In genomic region chr14:35158951-35159653, GRCh38 we compare ENCODE assay signal across 1 cellular context.
TF ChIP-seq lines count a peak whose summit lies in the region.

No MANE protein-coding gene starts in this region.

TF ChIP-seq in HepG2, 621 proteins besides CTCF, POLR2A, EP300 and RAD21 (continued from another document and continues in another):
- TF ChIP-seq ZKSCAN5 (CRISPR knock-in tag; IDR thresholded peaks at IDR 0.05) = no peak
- TF ChIP-seq, protein P1, sequence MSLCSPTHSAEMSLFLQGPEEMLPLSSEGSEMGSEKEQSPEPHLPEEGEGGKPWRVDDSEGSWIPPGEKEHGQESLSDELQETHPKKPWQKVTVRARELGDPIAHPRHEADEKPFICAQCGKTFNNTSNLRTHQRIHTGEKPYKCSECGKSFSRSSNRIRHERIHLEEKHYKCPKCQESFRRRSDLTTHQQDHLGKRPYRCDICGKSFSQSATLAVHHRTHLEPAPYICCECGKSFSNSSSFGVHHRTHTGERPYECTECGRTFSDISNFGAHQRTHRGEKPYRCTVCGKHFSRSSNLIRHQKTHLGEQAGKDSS (CRISPR knock-in tag; IDR thresholded peaks at IDR 0.05; ENCODE audit: borderline replicate concordance, low read depth) = no peak
- no peak for TF ChIP-seq ZNF24 (IDR thresholded peaks at IDR 0.05)
- no peak for TF ChIP-seq ZNF180 (CRISPR knock-in tag; IDR thresholded peaks at IDR 0.05; ENCODE audit: borderline replicate concordance, low read depth)
- TF ChIP-seq KLF16 (CRISPR knock-in tag; IDR thresholded peaks at IDR 0.05) = 0 out of 4 replicates have a peak, but pooled peaks have one; percentile 6 to 51
- no peak for TF ChIP-seq TFE3 (CRISPR knock-in tag; IDR thresholded peaks at IDR 0.05)
- TF ChIP-seq MATR3 (CRISPR knock-in tag; IDR thresholded peaks at IDR 0.05) = no peak
- no peak for TF ChIP-seq PRMT3 (CRISPR knock-in tag; IDR thresholded peaks at IDR 0.05; ENCODE audit: borderline replicate concordance, low read depth)
- TF ChIP-seq GLI4 (CRISPR knock-in tag; IDR thresholded peaks at IDR 0.05; ENCODE audit: borderline replicate concordance) = no peak
- peak; percentile 63; the same call in 1 of the 2 replicates for TF ChIP-seq RXRB (CRISPR knock-in tag; IDR thresholded peaks at IDR 0.05; ENCODE audit: borderline replicate concordance)
- TF ChIP-seq ZNF761 (CRISPR knock-in tag; conservative IDR thresholded peaks at IDR 0.05) = no peak; the same call in 1 of the 2 replicates
- TF ChIP-seq HNF1A (IDR thresholded peaks at IDR 0.05; ENCODE audit: low read depth) = peak; percentile 78
- peak; percentile 76; the same call in 1 of the 2 replicates for TF ChIP-seq HNF1A (CRISPR knock-in tag; IDR thresholded peaks at IDR 0.05; ENCODE audit: borderline replicate concordance)
- TF ChIP-seq MIER3 (CRISPR knock-in tag; IDR thresholded peaks at IDR 0.05; ENCODE audit: borderline replicate concordance) = peak; percentile 14; the same call in 1 of the 2 replicates
- TF ChIP-seq, protein P2, sequence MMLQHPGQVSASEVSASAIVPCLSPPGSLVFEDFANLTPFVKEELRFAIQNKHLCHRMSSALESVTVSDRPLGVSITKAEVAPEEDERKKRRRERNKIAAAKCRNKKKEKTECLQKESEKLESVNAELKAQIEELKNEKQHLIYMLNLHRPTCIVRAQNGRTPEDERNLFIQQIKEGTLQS (CRISPR knock-in tag; IDR thresholded peaks at IDR 0.05) = no peak
- no peak for TF ChIP-seq ZNF160 (CRISPR knock-in tag; IDR thresholded peaks at IDR 0.05)
- TF ChIP-seq ZNF749 (CRISPR knock-in tag; IDR thresholded peaks at IDR 0.05; ENCODE audit: borderline replicate concordance) = no peak
- TF ChIP-seq MBNL3 (CRISPR knock-in tag; conservative IDR thresholded peaks at IDR 0.05) = no peak
- TF ChIP-seq POLR2AphosphoS2 (IDR thresholded peaks at IDR 0.05; ENCODE audit: low read depth, low read length) = no peak
- no peak for TF ChIP-seq CBX2 (IDR thresholded peaks at IDR 0.05; ENCODE audit: low read depth, low read length)
- TF ChIP-seq CBX2 (CRISPR knock-in tag; IDR thresholded peaks at IDR 0.05; ENCODE audit: low read depth) = no peak
- no peak for TF ChIP-seq ZSCAN29 (CRISPR knock-in tag; conservative IDR thresholded peaks at IDR 0.05)
- TF ChIP-seq ZFP37 (CRISPR knock-in tag; IDR thresholded peaks at IDR 0.05; ENCODE audit: borderline replicate concordance) = no peak
- TF ChIP-seq ZBTB38 (CRISPR knock-in tag; IDR thresholded peaks at IDR 0.05) = no peak; the same call in 1 of the 2 replicates
- TF ChIP-seq CBFB (CRISPR knock-in tag; IDR thresholded peaks at IDR 0.05) = no peak
- TF ChIP-seq NCOR1 (IDR thresholded peaks at IDR 0.05; ENCODE audit: borderline replicate concordance, low read length) = peak; percentile 62; the same call in 1 of the 2 replicates
- TF ChIP-seq ZMAT3 (CRISPR knock-in tag; conservative IDR thresholded peaks at IDR 0.05) = no peak
- no peak for TF ChIP-seq TP53 (CRISPR knock-in tag; conservative IDR thresholded peaks at IDR 0.05)
- no peak for TF ChIP-seq CENPT (CRISPR knock-in tag; IDR thresholded peaks at IDR 0.05; ENCODE audit: low read depth)
- TF ChIP-seq TAF15 (IDR thresholded peaks at IDR 0.05; ENCODE audit: low read depth, low read length, poor library complexity, severe bottlenecking) = no peak
- no peak for TF ChIP-seq AHR (CRISPR knock-in tag; IDR thresholded peaks at IDR 0.05)
- TF ChIP-seq ZNF879 (CRISPR knock-in tag; IDR thresholded peaks at IDR 0.05) = no peak
- no peak for TF ChIP-seq GABPA (IDR thresholded peaks at IDR 0.05; ENCODE audit: low read depth, low read length)
- no peak for TF ChIP-seq GABPA (CRISPR knock-in tag; IDR thresholded peaks at IDR 0.05; ENCODE audit: low read depth)
- no peak for TF ChIP-seq ZNF766 (CRISPR knock-in tag; IDR thresholded peaks at IDR 0.05; ENCODE audit: borderline replicate concordance)
- TF ChIP-seq RFX3 (CRISPR knock-in tag; IDR thresholded peaks at IDR 0.05) = no peak
- no peak for TF ChIP-seq JARID2 (CRISPR knock-in tag; IDR thresholded peaks at IDR 0.05; ENCODE audit: insufficient replicate concordance)
- no peak for TF ChIP-seq GATAD1 (CRISPR knock-in tag; IDR thresholded peaks at IDR 0.05)
- no peak for TF ChIP-seq STAT5B (CRISPR knock-in tag; IDR thresholded peaks at IDR 0.05)
- TF ChIP-seq, protein P3, sequence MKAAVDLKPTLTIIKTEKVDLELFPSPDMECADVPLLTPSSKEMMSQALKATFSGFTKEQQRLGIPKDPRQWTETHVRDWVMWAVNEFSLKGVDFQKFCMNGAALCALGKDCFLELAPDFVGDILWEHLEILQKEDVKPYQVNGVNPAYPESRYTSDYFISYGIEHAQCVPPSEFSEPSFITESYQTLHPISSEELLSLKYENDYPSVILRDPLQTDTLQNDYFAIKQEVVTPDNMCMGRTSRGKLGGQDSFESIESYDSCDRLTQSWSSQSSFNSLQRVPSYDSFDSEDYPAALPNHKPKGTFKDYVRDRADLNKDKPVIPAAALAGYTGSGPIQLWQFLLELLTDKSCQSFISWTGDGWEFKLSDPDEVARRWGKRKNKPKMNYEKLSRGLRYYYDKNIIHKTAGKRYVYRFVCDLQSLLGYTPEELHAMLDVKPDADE (CRISPR knock-in tag; IDR thresholded peaks at IDR 0.05) = no peak
- TF ChIP-seq CSRNP2 (CRISPR knock-in tag; conservative IDR thresholded peaks at IDR 0.05; ENCODE audit: low read depth) = no peak
- peak; percentile 61; the same call in 1 of the 2 replicates for TF ChIP-seq MIXL1 (CRISPR knock-in tag; IDR thresholded peaks at IDR 0.05)
- no peak for TF ChIP-seq SMAD3 (CRISPR knock-in tag; IDR thresholded peaks at IDR 0.05)
- no peak for TF ChIP-seq ZNF337 (CRISPR knock-in tag; IDR thresholded peaks at IDR 0.05; ENCODE audit: borderline replicate concordance, low read depth)
- TF ChIP-seq, protein P4, sequence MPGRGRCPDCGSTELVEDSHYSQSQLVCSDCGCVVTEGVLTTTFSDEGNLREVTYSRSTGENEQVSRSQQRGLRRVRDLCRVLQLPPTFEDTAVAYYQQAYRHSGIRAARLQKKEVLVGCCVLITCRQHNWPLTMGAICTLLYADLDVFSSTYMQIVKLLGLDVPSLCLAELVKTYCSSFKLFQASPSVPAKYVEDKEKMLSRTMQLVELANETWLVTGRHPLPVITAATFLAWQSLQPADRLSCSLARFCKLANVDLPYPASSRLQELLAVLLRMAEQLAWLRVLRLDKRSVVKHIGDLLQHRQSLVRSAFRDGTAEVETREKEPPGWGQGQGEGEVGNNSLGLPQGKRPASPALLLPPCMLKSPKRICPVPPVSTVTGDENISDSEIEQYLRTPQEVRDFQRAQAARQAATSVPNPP (CRISPR knock-in tag; IDR thresholded peaks at IDR 0.05) = no peak
- no peak for TF ChIP-seq ARNTL (CRISPR knock-in tag; IDR thresholded peaks at IDR 0.05)
- no peak for TF ChIP-seq CC2D1A (CRISPR knock-in tag; IDR thresholded peaks at IDR 0.05)
- TF ChIP-seq KLF9 (CRISPR knock-in tag; IDR thresholded peaks at IDR 0.05; ENCODE audit: low read depth) = no peak
- peak; percentile 27 for TF ChIP-seq CCAR2 (optimal IDR thresholded peaks at IDR 0.05; ENCODE audit: low read depth, low read length)
- no peak for TF ChIP-seq ZBTB21 (CRISPR knock-in tag; IDR thresholded peaks at IDR 0.05)
- TF ChIP-seq, protein P5, sequence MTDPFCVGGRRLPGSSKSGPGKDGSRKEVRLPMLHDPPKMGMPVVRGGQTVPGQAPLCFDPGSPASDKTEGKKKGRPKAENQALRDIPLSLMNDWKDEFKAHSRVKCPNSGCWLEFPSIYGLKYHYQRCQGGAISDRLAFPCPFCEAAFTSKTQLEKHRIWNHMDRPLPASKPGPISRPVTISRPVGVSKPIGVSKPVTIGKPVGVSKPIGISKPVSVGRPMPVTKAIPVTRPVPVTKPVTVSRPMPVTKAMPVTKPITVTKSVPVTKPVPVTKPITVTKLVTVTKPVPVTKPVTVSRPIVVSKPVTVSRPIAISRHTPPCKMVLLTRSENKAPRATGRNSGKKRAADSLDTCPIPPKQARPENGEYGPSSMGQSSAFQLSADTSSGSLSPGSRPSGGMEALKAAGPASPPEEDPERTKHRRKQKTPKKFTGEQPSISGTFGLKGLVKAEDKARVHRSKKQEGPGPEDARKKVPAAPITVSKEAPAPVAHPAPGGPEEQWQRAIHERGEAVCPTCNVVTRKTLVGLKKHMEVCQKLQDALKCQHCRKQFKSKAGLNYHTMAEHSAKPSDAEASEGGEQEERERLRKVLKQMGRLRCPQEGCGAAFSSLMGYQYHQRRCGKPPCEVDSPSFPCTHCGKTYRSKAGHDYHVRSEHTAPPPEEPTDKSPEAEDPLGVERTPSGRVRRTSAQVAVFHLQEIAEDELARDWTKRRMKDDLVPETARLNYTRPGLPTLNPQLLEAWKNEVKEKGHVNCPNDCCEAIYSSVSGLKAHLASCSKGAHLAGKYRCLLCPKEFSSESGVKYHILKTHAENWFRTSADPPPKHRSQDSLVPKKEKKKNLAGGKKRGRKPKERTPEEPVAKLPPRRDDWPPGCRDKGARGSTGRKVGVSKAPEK (CRISPR knock-in tag; IDR thresholded peaks at IDR 0.05; ENCODE audit: borderline replicate concordance) = no peak
- TF ChIP-seq NPAS2 (CRISPR knock-in tag; IDR thresholded peaks at IDR 0.05; ENCODE audit: borderline replicate concordance) = no peak
- TF ChIP-seq, protein P6, sequence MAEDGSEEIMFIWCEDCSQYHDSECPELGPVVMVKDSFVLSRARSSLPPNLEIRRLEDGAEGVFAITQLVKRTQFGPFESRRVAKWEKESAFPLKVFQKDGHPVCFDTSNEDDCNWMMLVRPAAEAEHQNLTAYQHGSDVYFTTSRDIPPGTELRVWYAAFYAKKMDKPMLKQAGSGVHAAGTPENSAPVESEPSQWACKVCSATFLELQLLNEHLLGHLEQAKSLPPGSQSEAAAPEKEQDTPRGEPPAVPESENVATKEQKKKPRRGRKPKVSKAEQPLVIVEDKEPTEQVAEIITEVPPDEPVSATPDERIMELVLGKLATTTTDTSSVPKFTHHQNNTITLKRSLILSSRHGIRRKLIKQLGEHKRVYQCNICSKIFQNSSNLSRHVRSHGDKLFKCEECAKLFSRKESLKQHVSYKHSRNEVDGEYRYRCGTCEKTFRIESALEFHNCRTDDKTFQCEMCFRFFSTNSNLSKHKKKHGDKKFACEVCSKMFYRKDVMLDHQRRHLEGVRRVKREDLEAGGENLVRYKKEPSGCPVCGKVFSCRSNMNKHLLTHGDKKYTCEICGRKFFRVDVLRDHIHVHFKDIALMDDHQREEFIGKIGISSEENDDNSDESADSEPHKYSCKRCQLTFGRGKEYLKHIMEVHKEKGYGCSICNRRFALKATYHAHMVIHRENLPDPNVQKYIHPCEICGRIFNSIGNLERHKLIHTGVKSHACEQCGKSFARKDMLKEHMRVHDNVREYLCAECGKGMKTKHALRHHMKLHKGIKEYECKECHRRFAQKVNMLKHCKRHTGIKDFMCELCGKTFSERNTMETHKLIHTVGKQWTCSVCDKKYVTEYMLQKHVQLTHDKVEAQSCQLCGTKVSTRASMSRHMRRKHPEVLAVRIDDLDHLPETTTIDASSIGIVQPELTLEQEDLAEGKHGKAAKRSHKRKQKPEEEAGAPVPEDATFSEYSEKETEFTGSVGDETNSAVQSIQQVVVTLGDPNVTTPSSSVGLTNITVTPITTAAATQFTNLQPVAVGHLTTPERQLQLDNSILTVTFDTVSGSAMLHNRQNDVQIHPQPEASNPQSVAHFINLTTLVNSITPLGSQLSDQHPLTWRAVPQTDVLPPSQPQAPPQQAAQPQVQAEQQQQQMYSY (CRISPR knock-in tag; IDR thresholded peaks at IDR 0.05) = 0 out of 2 replicates have a peak, but pooled peaks have one; percentile 20
- TF ChIP-seq ZNF549 (CRISPR knock-in tag; IDR thresholded peaks at IDR 0.05) = no peak
- no peak for TF ChIP-seq ZKSCAN1 (IDR thresholded peaks at IDR 0.05; ENCODE audit: low read length)
- no peak for TF ChIP-seq U2AF2 (IDR thresholded peaks at IDR 0.05; ENCODE audit: low read depth, low read length)
